8 cellular contexts compared by ENCODE assay signal in the genomic region with DNA sequence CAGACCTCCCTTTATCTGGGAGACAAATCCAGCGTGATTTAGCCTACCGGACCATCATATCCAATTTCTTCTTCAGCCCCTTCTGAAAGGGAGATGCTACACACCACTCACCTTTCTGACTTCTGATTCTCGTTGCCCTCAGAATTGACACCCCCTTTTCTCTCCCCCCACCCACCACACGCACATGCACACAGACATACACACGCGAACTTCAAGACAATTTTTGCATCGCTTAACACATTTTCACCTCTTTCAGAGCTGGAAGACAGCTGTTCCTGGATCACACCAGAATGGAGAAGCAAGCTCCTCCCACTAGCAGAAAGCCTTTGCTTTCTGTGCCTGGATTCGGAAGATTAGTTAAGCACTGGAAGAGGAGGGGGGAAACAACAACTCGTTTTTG. TPM values are rescaled to one million over a fixed set of nuclear protein-coding genes. Genes with fewer than 3 reads are reported as not detected.
DNase-seq lines count a peak whose midpoint lies in the region; ATAC-seq, FAIRE-seq and TF ChIP-seq lines count a peak whose summit lies in the region.

No MANE protein-coding gene starts in this region.

- 2 to 3% methylated on average over 5 to 9 of the region's 9 CpGs for WGBS in transverse colon (ENCODE audit: low coverage in 1 of 2), 2 donors

- intact Hi-C loops in transverse colon (cut with DNase I; ENCODE audit: low total_unique reads) = no loop called here

- H3K27me3 ChIP-seq in astrocyte (ENCODE audit: insufficient read depth, low read length) (peaks cover 20% of the 10 kb centered on the region), kidney epithelial cell (ENCODE audit: control insufficient read depth, insufficient read depth, low read length) (no peaks in the 10 kb centered on the region), transverse colon (peaks cover 66% of the 10 kb centered on the region)

- peak overlapping the region; percentile 54 for H3K27ac Mint-ChIP-seq in astrocyte (ENCODE audit: unreplicated experiment)

- peak; percentile 33 for DNase-seq in CD1c-positive myeloid dendritic cell (ENCODE audit: extremely low spot score)
- peak; percentile 12 for DNase-seq in HTR-8/SVneo (ENCODE audit: insufficient read length, low spot score)
- DNase-seq in astrocyte (ENCODE audit: low read depth) = no peak
- no peak for DNase-seq in kidney epithelial cell (ENCODE audit: low read depth)
- no peak for DNase-seq in transverse colon
- no peak for DNase-seq in NCI-H1048 (lab: John Stamatoyannopoulos, UW)

- H3K9ac ChIP-seq in astrocyte (ENCODE audit: low read length) = peak overlapping the region; percentile 71

- no peak for TF ChIP-seq CTCF in astrocyte (IDR thresholded peaks at IDR 0.05; ENCODE audit: insufficient read depth, low read depth, low read length)
- no peak for TF ChIP-seq CTCF in kidney epithelial cell (IDR thresholded peaks at IDR 0.05; ENCODE audit: insufficient read depth, low read length, poor library complexity, severe bottlenecking)
- no peak for TF ChIP-seq CTCF in transverse colon (IDR thresholded peaks at IDR 0.05)

- no peak for ATAC-seq in GM18907 (IDR thresholded peaks at IDR 0.05; ENCODE audit: unreplicated experiment)
- ATAC-seq in GM21619 (IDR thresholded peaks at IDR 0.05; ENCODE audit: unreplicated experiment) = no peak

- H3K27me3 Mint-ChIP-seq in astrocyte (ENCODE audit: low read depth, unreplicated experiment) = no peaks in the 10 kb centered on the region

- H3K36me3 Mint-ChIP-seq in astrocyte (ENCODE audit: low read depth, unreplicated experiment) = peaks cover 2% of the 10 kb centered on the region

- H3K4me3 Mint-ChIP-seq in astrocyte (ENCODE audit: unreplicated experiment) = peak overlapping the region; percentile 94

- no peaks in the 10 kb centered on the region for H3K9me3 Mint-ChIP-seq in astrocyte (ENCODE audit: unreplicated experiment)

- peaks cover 15% of the 10 kb centered on the region for H3K4me1 ChIP-seq in astrocyte (ENCODE audit: insufficient read depth, low read length)
- H3K4me1 ChIP-seq in transverse colon = peaks cover 0 to 20% (median 16%) of the 10 kb centered on the region in 4 donors

- peak overlapping the region; percentile 67 for H3K4me3 ChIP-seq in astrocyte (ENCODE audit: insufficient read depth, low read depth, low read length)
- H3K4me3 ChIP-seq in kidney epithelial cell (ENCODE audit: low read depth, low read length) = peak overlapping the region; percentile 81
- H3K4me3 ChIP-seq in transverse colon = peak overlapping the region in 3 of 4 donors; percentile 37 to 62 (median 46)

- peak overlapping the region; percentile 97 for H3K4me2 ChIP-seq in astrocyte (ENCODE audit: low read length)

- no peaks in the 10 kb centered on the region for H3K79me2 ChIP-seq in astrocyte (ENCODE audit: insufficient read depth, low read length)

- no peaks in the 10 kb centered on the region for H3K9me3 ChIP-seq in astrocyte (ENCODE audit: insufficient read depth, low read depth, low read length)
- no peaks in the 10 kb centered on the region for H3K9me3 ChIP-seq in transverse colon

- H3K4me1 Mint-ChIP-seq in astrocyte (ENCODE audit: low read depth, unreplicated experiment) = peaks cover 4% of the 10 kb centered on the region

- no peaks in the 10 kb centered on the region for H3K36me3 ChIP-seq in astrocyte (ENCODE audit: insufficient read depth, low read length)
- no peaks in the 10 kb centered on the region for H3K36me3 ChIP-seq in kidney epithelial cell (ENCODE audit: control insufficient read depth, insufficient read depth, low read length)
- H3K36me3 ChIP-seq in transverse colon = no peaks in the 10 kb centered on the region

- in situ Hi-C loops in transverse colon (cut with MboI; ENCODE audit: low pct_ligation_motif_present in 1 of 4, low pct_unique_long_range_greater_than_20kb in 1 of 4, low sequenced_read_pairs in 3 of 4) = no loop called here

- H4K20me1 ChIP-seq in astrocyte (ENCODE audit: insufficient read depth, low read length) = no peaks in the 10 kb centered on the region

- no peak for TF ChIP-seq EP300 in transverse colon (IDR thresholded peaks at IDR 0.05; ENCODE audit: low read depth)

- no peak for TF ChIP-seq POLR2A in transverse colon (IDR thresholded peaks at IDR 0.05)

- no peak for FAIRE-seq in HTR-8/SVneo (lab: Jason Lieb, UNC)
- FAIRE-seq in astrocyte (lab: Jason Lieb, UNC) = no peak

- H3K27ac ChIP-seq in astrocyte (ENCODE audit: low read depth, low read length) (no peak overlapping the region), transverse colon (peak overlapping the region in 2 of 4 donors; percentile 56 to 64)

- H2AFZ ChIP-seq in astrocyte (ENCODE audit: low read depth, low read length) = peak overlapping the region; percentile 95

RNA-seq across cellular contexts. Expression of a gene that starts 1.0 kb away (rescaled TPM):
- total RNA-seq in astrocyte (25.1 and 27.3 TPM in 2 replicates), kidney epithelial cell (7.6 and 8.7 TPM in 2 replicates), transverse colon (1 to 10 TPM; 2.2 to 7.8 (median 4.0) TPM)

RNA-seq across cellular contexts. Expression of a gene that starts 56.6 kb away (rescaled TPM):
- total RNA-seq in astrocyte = 0.17 and 0.34 TPM in 2 replicates
- total RNA-seq in kidney epithelial cell = not detected in 2 replicates
- 10 to 100 TPM in 2 of 4 donors, 1 to 10 TPM in 2; 3.0 to 27.9 (median 8.0) TPM for total RNA-seq in transverse colon

Comparison
In these comparisons a context has a peak if more than half of its experiments do, and no peak if none do; other contexts are left out.
1. DNase-seq: peak in CD1c-positive myeloid dendritic cell (single experiment) and HTR-8/SVneo (single experiment); none in astrocyte (single experiment), kidney epithelial cell (single experiment), transverse colon (single experiment) and NCI-H1048 (single experiment).
2. Peak in every context shown above with its lines, with median percentiles within 50 percentile points of each other: H3K4me3 ChIP-seq.